Comparison of ENCODE assay signal across 1 cellular context in genomic region chr19:10395436-10395835, GRCh38.
TF ChIP-seq lines count a peak whose summit lies in the region.

No MANE protein-coding gene starts in this region.

TF ChIP-seq in K562, 482 proteins besides CTCF, POLR2A, EP300 and RAD21:
- TF ChIP-seq ESRRA (IDR thresholded peaks at IDR 0.05; ENCODE audit: borderline replicate concordance, low read depth) (no peak), U2AF1 (optimal IDR thresholded peaks at IDR 0.05; ENCODE audit: low read depth, low read length) (no peak), SIRT6 (IDR thresholded peaks at IDR 0.05; ENCODE audit: low read depth, low read length) (no peak), ZBTB8A (IDR thresholded peaks at IDR 0.05; ENCODE audit: partially characterized antibody) (no peak), PHF21A (IDR thresholded peaks at IDR 0.05; ENCODE audit: borderline replicate concordance, low read depth) (no peak), ZNF143 (CRISPR knock-in tag; IDR thresholded peaks at IDR 0.05) (no peak)
